ENCODE assay signal across 13 cellular contexts in the genomic region with DNA sequence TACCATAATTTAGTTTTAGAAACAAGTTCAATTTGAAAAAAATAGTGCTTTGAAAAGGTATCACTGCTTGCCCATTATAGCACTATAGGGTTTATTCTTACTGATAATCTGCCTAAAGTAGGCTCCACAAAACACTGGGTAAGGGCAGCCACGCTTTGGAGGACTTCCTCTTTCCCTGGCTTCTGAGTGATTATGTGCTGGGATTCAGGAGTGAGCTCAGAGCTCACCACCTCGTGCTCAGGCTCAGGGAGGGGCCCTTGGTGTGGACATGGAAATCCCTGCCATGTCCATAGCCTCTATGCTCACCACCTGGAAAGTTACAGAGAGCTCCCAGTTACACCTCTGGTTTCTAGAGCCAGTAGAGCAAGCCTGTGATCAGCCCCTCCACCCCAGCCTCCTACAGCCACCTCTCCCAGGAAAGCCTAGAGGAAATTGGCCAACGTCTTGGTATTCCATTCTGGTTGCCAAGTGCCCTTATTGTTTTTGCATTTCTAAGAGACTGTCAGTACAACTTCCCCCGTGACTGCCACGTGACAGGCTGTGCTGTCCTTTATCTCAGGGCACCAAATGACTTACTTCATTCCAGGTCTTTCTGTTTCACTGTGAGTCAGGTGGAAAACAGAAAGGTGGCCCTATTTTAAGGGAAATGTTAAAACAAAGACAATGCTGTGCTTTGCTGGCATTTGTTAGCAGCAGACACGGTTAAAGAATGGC.
DNase-seq lines count a peak whose midpoint lies in the region; ATAC-seq, FAIRE-seq and TF ChIP-seq lines count a peak whose summit lies in the region.
"Had no signal": no experiment of that assay in that cellular context is flagged by ENCODE, and none has a peak within 500 bp of the region (broad histone marks: within the 10 kb centered on the region; RNA-seq: fewer than 3 reads in every experiment).

No MANE protein-coding gene starts in this region.

- no peak for ATAC-seq in lower lobe of right lung
- ATAC-seq in HG02884 (IDR thresholded peaks at IDR 0.05; ENCODE audit: unreplicated experiment), result no peak
- ATAC-seq in HG03439 (IDR thresholded peaks at IDR 0.05; ENCODE audit: unreplicated experiment), result no peak

- no peaks in the 10 kb centered on the region for H3K9me1 ChIP-seq in endothelial cell of umbilical vein (replicated peaks; ENCODE audit: control insufficient read depth, extremely low read depth, insufficient read depth, low read length)

- H3K27me3 ChIP-seq in endothelial cell of umbilical vein (ENCODE audit: control insufficient read depth in 2 of 2, insufficient read depth in 2 of 2, low read length in 2 of 2), result no peaks in the 10 kb centered on the region
- H3K27me3 ChIP-seq in neuronal stem cell (ENCODE audit: control insufficient read depth in 3 of 3, insufficient read depth in 3 of 3, low read depth in 1 of 3, low read length in 3 of 3), result no peaks in the 10 kb centered on the region
- no peaks in the 10 kb centered on the region for H3K27me3 ChIP-seq in lower lobe of right lung (ENCODE audit: low read depth)

- TF ChIP-seq POLR2A in endothelial cell of umbilical vein (IDR thresholded peaks at IDR 0.05; ENCODE audit: low read depth, low read length), result no peak

- H2AK5ac ChIP-seq in neuronal stem cell (ENCODE audit: low read depth, low read length), result no peak overlapping the region

- H3K36me3 ChIP-seq in endothelial cell of umbilical vein (ENCODE audit: control insufficient read depth in 2 of 2, extremely low read depth in 1 of 2, insufficient read depth in 2 of 2, low read length in 2 of 2) (no peaks in the 10 kb centered on the region), neuronal stem cell (replicated peaks in 1 of 2; ENCODE audit: control insufficient read depth in 2 of 2, insufficient read depth in 2 of 2, low read length in 2 of 2) (no peaks in the 10 kb centered on the region), lower lobe of right lung (no peaks in the 10 kb centered on the region)

- H3K9ac ChIP-seq in endothelial cell of umbilical vein (replicated peaks; ENCODE audit: extremely low read depth, insufficient read depth, low read length), result no peak overlapping the region
- no peak overlapping the region for H3K9ac ChIP-seq in neuronal stem cell (ENCODE audit: low read depth, low read length, poor library complexity)
- H3K9ac ChIP-seq: GM23248 had no signal

- H3K9me3 Mint-ChIP-seq in activated naive CD4-positive, alpha-beta T cell treated with anti-CD3 and anti-CD28 coated beads for 36 hours, result no peaks in the 10 kb centered on the region

- TF ChIP-seq CTCF in endothelial cell of umbilical vein (IDR thresholded peaks at IDR 0.05; ENCODE audit: extremely low read depth in 1 of 2, insufficient read depth in 1 of 2, low read depth in 1 of 2, low read length in 2 of 2) (no peak), lower lobe of right lung (IDR thresholded peaks at IDR 0.05) (no peak)

- H2BK15ac ChIP-seq in neuronal stem cell (ENCODE audit: low read length), result no peak overlapping the region

- H3K23ac ChIP-seq in neuronal stem cell (ENCODE audit: low read depth, low read length, poor library complexity), result no peak overlapping the region

- DNase-seq in activated naive CD4-positive, alpha-beta T cell treated with anti-CD3 and anti-CD28 coated beads for 36 hours, result peak; percentile 49
- DNase-seq in activated naive CD4-positive, alpha-beta T cell treated with anti-CD3 and anti-CD28 coated beads, Interleukin-2, amount 50 U/mL, for 16 hours, result no peak
- DNase-seq in SKM-1 (lab: John Stamatoyannopoulos, UW; ENCODE audit: unreplicated experiment), result peak; percentile 5
- peak; percentile 20 for DNase-seq in endothelial cell of umbilical vein (ENCODE audit: low read depth, low spot score)
- DNase-seq in neuronal stem cell (ENCODE audit: low spot score), result no peak
- DNase-seq in lower lobe of right lung, result no peak
- DNase-seq: cortex of kidney, GM23248, mesendoderm had no signal

- H4K91ac ChIP-seq in neuronal stem cell (ENCODE audit: low read depth, low read length, poor library complexity), result no peak overlapping the region

- H3K4me1 ChIP-seq in endothelial cell of umbilical vein (ENCODE audit: control insufficient read depth, extremely low read depth, insufficient read depth, low read length), result no peaks in the 10 kb centered on the region
- peaks cover 2 to 5% of the 10 kb centered on the region in 2 donors for H3K4me1 ChIP-seq in neuronal stem cell (ENCODE audit: control insufficient read depth in 2 of 2, insufficient read depth in 1 of 2, low read depth in 1 of 2, low read length in 2 of 2)
- peaks cover 17% of the 10 kb centered on the region for H3K4me1 ChIP-seq in lower lobe of right lung

- H2BK120ac ChIP-seq in neuronal stem cell (ENCODE audit: low read depth, low read length), result no peak overlapping the region

- H3K79me2 ChIP-seq in endothelial cell of umbilical vein (ENCODE audit: control insufficient read depth, insufficient read depth, low read length), result no peaks in the 10 kb centered on the region

- H3K4me3 Mint-ChIP-seq in activated naive CD4-positive, alpha-beta T cell treated with anti-CD3 and anti-CD28 coated beads for 36 hours, result no peak overlapping the region
- H3K4me3 Mint-ChIP-seq: CD14-positive monocyte had no signal

- H3K36me3 Mint-ChIP-seq in activated naive CD4-positive, alpha-beta T cell treated with anti-CD3 and anti-CD28 coated beads for 36 hours (ENCODE audit: low read depth), result no peaks in the 10 kb centered on the region
- H3K36me3 Mint-ChIP-seq: CD14-positive monocyte had no signal

- CTCF ChIA-PET in activated naive CD4-positive, alpha-beta T cell treated with anti-CD3 and anti-CD28 coated beads for 36 hours (lab: Charles Lee), result no interaction called here
- CTCF ChIA-PET in endothelial cell of umbilical vein (lab: Charles Lee), result no interaction called here

- FAIRE-seq in endothelial cell of umbilical vein (lab: Jason Lieb, UNC), result no peak

- H3K14ac ChIP-seq in neuronal stem cell (ENCODE audit: low read length), result no peak overlapping the region

- H3K79me1 ChIP-seq in neuronal stem cell (ENCODE audit: low read depth, low read length), result no peaks in the 10 kb centered on the region

- H3K4me2 ChIP-seq in endothelial cell of umbilical vein (ENCODE audit: insufficient read depth, low read length), result no peak overlapping the region
- H3K4me2 ChIP-seq in neuronal stem cell (ENCODE audit: insufficient read depth, low read length, poor library complexity, severe bottlenecking), result no peak overlapping the region

- H3K27me3 Mint-ChIP-seq in activated naive CD4-positive, alpha-beta T cell treated with anti-CD3 and anti-CD28 coated beads for 36 hours (ENCODE audit: low read depth), result peaks cover 5% of the 10 kb centered on the region

- intact Hi-C loops in activated naive CD4-positive, alpha-beta T cell treated with anti-CD3 and anti-CD28 coated beads for 36 hours (cut with micrococcal nuclease), result no loop called here
- intact Hi-C loops in endothelial cell of umbilical vein (cut with micrococcal nuclease), result loop anchor here (10.0 kb wide), 1 partner anchor 922 kb away; no protein-coding TSS in a partner anchor
- intact Hi-C loops in lower lobe of right lung (cut with DNase I), result no loop called here

- no peak overlapping the region for H3K4me3 ChIP-seq in endothelial cell of umbilical vein (replicated peaks in 1 of 3; ENCODE audit: insufficient read depth in 1 of 3, low read depth in 1 of 3, low read length in 3 of 3)
- H3K4me3 ChIP-seq in neuronal stem cell (ENCODE audit: low read length in 2 of 2), result no peak overlapping the region
- no peak overlapping the region for H3K4me3 ChIP-seq in lower lobe of right lung
- H3K4me3 ChIP-seq: GM23248 had no signal

- H2BK5ac ChIP-seq in neuronal stem cell (ENCODE audit: low read length), result no peak overlapping the region

- H3K4ac ChIP-seq in neuronal stem cell (ENCODE audit: low read length), result no peak overlapping the region

- H2BK12ac ChIP-seq in neuronal stem cell (ENCODE audit: low read length), result no peak overlapping the region

- no peaks in the 10 kb centered on the region for H3K9me3 ChIP-seq in endothelial cell of umbilical vein (replicated peaks; ENCODE audit: control insufficient read depth, insufficient read depth, low read length)
- H3K9me3 ChIP-seq in neuronal stem cell (replicated peaks in 1 of 2; ENCODE audit: control insufficient read depth in 2 of 2, insufficient read depth in 1 of 2, low read depth in 1 of 2, low read length in 2 of 2), result no peaks in the 10 kb centered on the region
- H3K9me3 ChIP-seq in lower lobe of right lung, result no peaks in the 10 kb centered on the region

- H3K27ac Mint-ChIP-seq in activated naive CD4-positive, alpha-beta T cell treated with anti-CD3 and anti-CD28 coated beads for 36 hours, result peak overlapping the region; percentile 46
- H3K27ac Mint-ChIP-seq: CD14-positive monocyte had no signal

- POLR2A ChIA-PET in endothelial cell of umbilical vein (lab: Charles Lee), result no interaction called here

- H3K4me1 Mint-ChIP-seq in activated naive CD4-positive, alpha-beta T cell treated with anti-CD3 and anti-CD28 coated beads for 36 hours (ENCODE audit: low read depth), result peaks cover 25% of the 10 kb centered on the region

- H2AFZ ChIP-seq in endothelial cell of umbilical vein (ENCODE audit: low read depth, low read length), result no peak overlapping the region
- H2AFZ ChIP-seq in neuronal stem cell (ENCODE audit: low read length), result peak overlapping the region; percentile 35
- H2AFZ ChIP-seq: GM23248 had no signal

- H4K20me1 ChIP-seq in endothelial cell of umbilical vein (replicated peaks; ENCODE audit: control insufficient read depth, extremely low read depth, insufficient read depth, low read length), result no peaks in the 10 kb centered on the region

- WGBS in neuronal stem cell (ENCODE audit: extremely low coverage in 2 of 2, insufficient read length in 2 of 2, insufficient replicate concordance in 1 of 2), 2 donors, result no CpG with 5 or more reads among the region's 6 CpGs

- dilution Hi-C loops in endothelial cell of umbilical vein (cut with MboI; ENCODE audit: extremely low pct_ligation_motif_present, low sequenced_read_pairs), result loop anchor here (25.0 kb wide), 1 partner anchor 351 kb away; no protein-coding TSS in a partner anchor

- no peak overlapping the region for H3K27ac ChIP-seq in endothelial cell of umbilical vein (ENCODE audit: insufficient read depth, low read depth, low read length)
- H3K27ac ChIP-seq in neuronal stem cell (replicated peaks; ENCODE audit: low read length), result no peak overlapping the region
- H3K27ac ChIP-seq in lower lobe of right lung, result no peak overlapping the region
- H3K27ac ChIP-seq: epithelial cell of prostate, GM23248 had no signal

- BruUV-seq in endothelial cell of umbilical vein (replicated peaks; lab: Mats Ljungman, UMichigan), result no TSS peak

- H4K8ac ChIP-seq in neuronal stem cell (ENCODE audit: low read depth, low read length), result no peak overlapping the region

- peak overlapping the region; percentile 62 for H3K18ac ChIP-seq in neuronal stem cell (ENCODE audit: low read length)

TF ChIP-seq in endothelial cell of umbilical vein, 7 proteins besides CTCF, POLR2A, EP300 and RAD21 (continues in another document):
- TF ChIP-seq EZH2 (IDR thresholded peaks at IDR 0.05; ENCODE audit: borderline replicate concordance, low read depth, low read length, severe bottlenecking), result no peak
- TF ChIP-seq JUN (IDR thresholded peaks at IDR 0.05; ENCODE audit: borderline replicate concordance, insufficient read depth, insufficient read length, low read depth), result no peak
- TF ChIP-seq POLR2AphosphoS5 (IDR thresholded peaks at IDR 0.05; ENCODE audit: insufficient read depth, low read depth, low read length), result no peak
- no peak for TF ChIP-seq MYC (IDR thresholded peaks at IDR 0.05; ENCODE audit: low read depth, low read length)

Comparison
In these comparisons a context has a peak if more than half of its experiments do, and no peak if none do; other contexts are left out.
1. DNase-seq: peak in activated naive CD4-positive, alpha-beta T cell treated with anti-CD3 and anti-CD28 coated beads for 36 hours (single experiment), SKM-1 (single experiment) and endothelial cell of umbilical vein (single experiment); none in activated naive CD4-positive, alpha-beta T cell treated with anti-CD3 and anti-CD28 coated beads, Interleukin-2, amount 50 U/mL, for 16 hours (single experiment), neuronal stem cell (single experiment) and lower lobe of right lung (single experiment).